ENCODE assay signal across 19 cellular contexts in the genomic region with DNA sequence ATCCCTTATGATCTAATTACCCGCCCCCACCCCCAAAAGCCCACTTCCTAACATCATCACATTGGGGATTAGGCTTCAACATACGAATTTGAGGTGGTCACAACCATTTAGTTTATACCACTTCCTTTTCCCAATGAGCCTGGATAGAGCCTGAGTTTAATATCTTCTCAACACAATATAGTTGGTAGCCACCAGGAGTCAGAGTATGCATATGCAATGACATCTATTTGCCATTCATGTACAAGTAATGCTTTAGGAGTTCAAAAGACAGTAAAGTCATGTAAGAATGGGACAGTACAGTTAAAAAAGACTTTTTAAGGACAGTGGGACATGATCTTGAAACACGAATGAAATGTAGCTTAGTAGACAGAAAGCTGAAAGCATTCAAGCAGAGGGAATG.
A peak's percentile ranks its signal among the peaks of the same experiment; 100 is the strongest.
DNase-seq lines count a peak whose midpoint lies in the region; ATAC-seq, FAIRE-seq and TF ChIP-seq lines count a peak whose summit lies in the region.
"Had no signal": no experiment of that assay in that cellular context is flagged by ENCODE, and none has a peak within 500 bp of the region (broad histone marks: within the 10 kb centered on the region; RNA-seq: fewer than 3 reads in every experiment).

No MANE protein-coding gene starts in this region.

- no TSS peak for BruUV-seq in PC-3 (replicated peaks; lab: Mats Ljungman, UMichigan)

- no peaks in the 10 kb centered on the region for H3K9me3 Mint-ChIP-seq in activated naive CD4-positive, alpha-beta T cell treated with anti-CD3 and anti-CD28 coated beads, Interleukin-2, amount 10 ng/mL, durations not matched to agents 7 days and 5 days

- H3F3A ChIP-seq in PC-3 (ENCODE audit: low read length, unreplicated experiment): no peaks in the 10 kb centered on the region

- H3K4me3 ChIP-seq in PC-3 (ENCODE audit: low read length) (no peak overlapping the region), H1 (ENCODE audit: extremely low read depth in 1 of 4, insufficient read depth in 2 of 4, low read depth in 3 of 4, low read length in 4 of 4) (no peak overlapping the region), skeletal muscle cell (ENCODE audit: low read depth, low read length) (no peak overlapping the region), gastrocnemius medialis (no peak overlapping the region)

- H3K14ac ChIP-seq in H1 (ENCODE audit: insufficient read length): no peak overlapping the region

- H4K8ac ChIP-seq in H1 (ENCODE audit: extremely low read depth, insufficient read depth, low read length): no peak overlapping the region

- peak; percentile 62 for TF ChIP-seq CTCF in PC-3 (conservative IDR thresholded peaks at IDR 0.05; ENCODE audit: low read depth, low read length)
- no peak for TF ChIP-seq CTCF in H1 (IDR thresholded peaks at IDR 0.05; ENCODE audit: control extremely low read depth in 1 of 3, insufficient read depth in 1 of 3, low read depth in 1 of 3, low read length in 3 of 3)
- TF ChIP-seq CTCF in gastrocnemius medialis (IDR thresholded peaks at IDR 0.05 in 4 of 5, conservative IDR thresholded peaks at IDR 0.05 in 1 of 5): no peak

- DNase-seq in NCI-H82 (lab: John Stamatoyannopoulos, UW) (peak; percentile 8), NCI-H82 treated with DMSO at 0.1 percent for 48 hours (lab: John Stamatoyannopoulos, UW; ENCODE audit: unreplicated experiment) (no peak), PC-3 (peak; percentile 44), H1 (ENCODE audit: low read depth in 1 of 2, low spot score in 2 of 2) (no peak), skeletal muscle cell (ENCODE audit: low read depth) (peak; percentile 6), gastrocnemius medialis (no peak)
- DNase-seq in stimulated activated CD4-positive, alpha-beta T cell treated with anti-CD3 and anti-CD28 coated beads, Interleukin-2, amount 100 ng/mL, for 48 hours: no peak
- DNase-seq in activated naive CD4-positive, alpha-beta T cell treated with anti-CD3 and anti-CD28 coated beads, Interleukin-2, amount 10 ng/mL, durations not matched to agents 7 days and 5 days: no peak
- DNase-seq: activated CD4-positive, alpha-beta T cell treated with anti-CD3 and anti-CD28 coated beads, Interleukin-2, amount 50 U/mL, for 4 hours; activated naive CD8-positive, alpha-beta T cell treated with anti-CD3 and anti-CD28 coated beads for 36 hours; activated T-cell treated with anti-CD3 and anti-CD28 coated beads, Interleukin-2, amount 50 U/mL, for 24 hours; COR-L47; GDM1; hippocampal formation; left colon had no signal

- H2AK5ac ChIP-seq in H1 (ENCODE audit: low read depth, low read length): no peak overlapping the region

- H3K9me3 ChIP-seq in PC-3 (ENCODE audit: low read length) (peaks cover 4% of the 10 kb centered on the region; the same call in 1 of the 2 replicates), H1 (ENCODE audit: insufficient read depth in 2 of 2, low read depth in 1 of 2, low read length in 1 of 2) (no peaks in the 10 kb centered on the region), gastrocnemius medialis (no peaks in the 10 kb centered on the region)

- H3K79me1 ChIP-seq in H1 (ENCODE audit: low read depth, low read length): no peaks in the 10 kb centered on the region

- no peak overlapping the region for H3K4me3 Mint-ChIP-seq in activated naive CD4-positive, alpha-beta T cell treated with anti-CD3 and anti-CD28 coated beads, Interleukin-2, amount 10 ng/mL, durations not matched to agents 7 days and 5 days
- H3K4me3 Mint-ChIP-seq: activated naive CD8-positive, alpha-beta T cell treated with anti-CD3 and anti-CD28 coated beads for 36 hours; activated T-cell treated with anti-CD3 and anti-CD28 coated beads, Interleukin-2, amount 50 U/mL, for 24 hours; IgD-negative memory B cell; stimulated activated effector memory CD8-positive, alpha-beta T cell treated with anti-CD3 and anti-CD28 coated beads, Interleukin-12 subunit alpha, Interleukin-12 subunit beta, amount 100 ng/mL, for 72 hours; type B pancreatic cell had no signal

- H3K27ac Mint-ChIP-seq in activated naive CD4-positive, alpha-beta T cell treated with anti-CD3 and anti-CD28 coated beads, Interleukin-2, amount 10 ng/mL, durations not matched to agents 7 days and 5 days: no peak overlapping the region
- H3K27ac Mint-ChIP-seq: activated naive CD8-positive, alpha-beta T cell treated with anti-CD3 and anti-CD28 coated beads for 36 hours; activated T-cell treated with anti-CD3 and anti-CD28 coated beads, Interleukin-2, amount 50 U/mL, for 24 hours; IgD-negative memory B cell; stimulated activated effector memory CD8-positive, alpha-beta T cell treated with anti-CD3 and anti-CD28 coated beads, Interleukin-12 subunit alpha, Interleukin-12 subunit beta, amount 100 ng/mL, for 72 hours; type B pancreatic cell had no signal

- no peaks in the 10 kb centered on the region for H3K23me2 ChIP-seq in H1 (ENCODE audit: low read depth, low read length)

- no peak overlapping the region for H2BK15ac ChIP-seq in H1 (ENCODE audit: low read length)

- H2BK20ac ChIP-seq in H1 (ENCODE audit: low read length): no peak overlapping the region

- no peak overlapping the region for H3K4me2 ChIP-seq in PC-3 (ENCODE audit: low read length)
- H3K4me2 ChIP-seq in H1 (ENCODE audit: insufficient read depth in 1 of 2, low read depth in 2 of 2, low read length in 2 of 2): no peak overlapping the region

- no peaks in the 10 kb centered on the region for H4K20me1 ChIP-seq in PC-3 (ENCODE audit: low read length)
- H4K20me1 ChIP-seq in H1 (replicated peaks in 1 of 2; ENCODE audit: control insufficient read depth in 1 of 2, insufficient read depth in 2 of 2, low read length in 2 of 2): no peaks in the 10 kb centered on the region

- no peaks in the 10 kb centered on the region for H3K27me3 ChIP-seq in PC-3 (ENCODE audit: low read length)
- peaks cover 0 to 2% (median 0%) of the 10 kb centered on the region in 4 experiments; a peak in 1 of 7 replicates for H3K27me3 ChIP-seq in H1 (replicated peaks in 1 of 4; ENCODE audit: control insufficient read depth in 3 of 4, extremely low read depth in 1 of 4, insufficient read depth in 3 of 4, low read length in 3 of 4)
- H3K27me3 ChIP-seq in gastrocnemius medialis: no peaks in the 10 kb centered on the region

- H2BK12ac ChIP-seq in H1 (ENCODE audit: low read depth, low read length): no peak overlapping the region

- no peak overlapping the region for H3K23ac ChIP-seq in H1 (ENCODE audit: insufficient read length)

- WGBS in H1 (ENCODE audit: extremely low coverage in 1 of 2, insufficient coverage in 1 of 2, insufficient read length in 1 of 2, insufficient replicate concordance in 2 of 2, low coverage in 1 of 2, low lambda C conversion rate in 2 of 2, missing lambda C conversion rate in 1 of 2), 2 experiments: 86% methylated on average over 3 of the region's 3 CpGs; no CpG with 5 or more reads in 1 of the 2 experiments

- no peak for TF ChIP-seq POLR2A in H1 (IDR thresholded peaks at IDR 0.05; ENCODE audit: control extremely low read depth in 1 of 2, low read depth in 2 of 2, low read length in 2 of 2)
- no peak for TF ChIP-seq POLR2A in gastrocnemius medialis (IDR thresholded peaks at IDR 0.05)

- no peak overlapping the region for H4K91ac ChIP-seq in H1 (replicated peaks; ENCODE audit: insufficient read length, low read length)

- intact Hi-C loops in PC-3 (cut with micrococcal nuclease) (loop anchor here (1.0 to 5.0 kb wide), 3 partner anchors 109 to 625 kb away; no protein-coding TSS in a partner anchor), gastrocnemius medialis (cut with DNase I; ENCODE audit: low total_unique reads) (no loop called here)

- in situ Hi-C loops in gastrocnemius medialis (cut with MboI; ENCODE audit: low sequenced_read_pairs in 4 of 4): no loop called here

- POLR2A ChIA-PET in PC-3 (lab: Charles Lee; ENCODE audit: unreplicated experiment) (no interaction called here), H1 (lab: Charles Lee; ENCODE audit: partially characterized antibody) (no interaction called here)

- no peaks in the 10 kb centered on the region for H3K9me2 ChIP-seq in PC-3 (replicated peaks; ENCODE audit: low read length)

- no peaks in the 10 kb centered on the region for H3K4me1 Mint-ChIP-seq in activated naive CD4-positive, alpha-beta T cell treated with anti-CD3 and anti-CD28 coated beads, Interleukin-2, amount 10 ng/mL, durations not matched to agents 7 days and 5 days
- H3K4me1 Mint-ChIP-seq: activated naive CD8-positive, alpha-beta T cell treated with anti-CD3 and anti-CD28 coated beads for 36 hours; IgD-negative memory B cell; stimulated activated effector memory CD8-positive, alpha-beta T cell treated with anti-CD3 and anti-CD28 coated beads, Interleukin-12 subunit alpha, Interleukin-12 subunit beta, amount 100 ng/mL, for 72 hours had no signal

- no peak overlapping the region for H3K4ac ChIP-seq in H1 (replicated peaks; ENCODE audit: insufficient read length, low read depth, low read length)

- TF ChIP-seq EP300 in H1 (IDR thresholded peaks at IDR 0.05; ENCODE audit: borderline replicate concordance in 1 of 2, low read depth in 2 of 2, low read length in 2 of 2): no peak

- H3K9ac ChIP-seq in PC-3 (ENCODE audit: low read length) (no peak overlapping the region), H1 (replicated peaks in 1 of 4; ENCODE audit: extremely low read depth in 1 of 4, low read depth in 3 of 4, low read length in 3 of 4) (no peak overlapping the region)

- TF ChIP-seq RAD21 in H1 (IDR thresholded peaks at IDR 0.05 in 1 of 2, conservative IDR thresholded peaks at IDR 0.05 in 1 of 2; ENCODE audit: low read depth in 2 of 2, low read length in 2 of 2): peak; percentile 13 to 19; a peak in 3 of 4 replicates

- no peak overlapping the region for H3K56ac ChIP-seq in H1 (replicated peaks; ENCODE audit: insufficient read length, low read depth, low read length)

- CTCF ChIA-PET in PC-3 (lab: Charles Lee) (no interaction called here), H1 (lab: Charles Lee; ENCODE audit: partially characterized antibody) (no interaction called here)
- CTCF ChIA-PET in activated naive CD4-positive, alpha-beta T cell treated with anti-CD3 and anti-CD28 coated beads, Interleukin-2, amount 10 ng/mL, durations not matched to agents 7 days and 5 days (lab: Charles Lee): no interaction called here

- no peak overlapping the region for H2BK5ac ChIP-seq in H1 (ENCODE audit: low read depth, low read length)

- no peak overlapping the region for H3K18ac ChIP-seq in H1 (ENCODE audit: extremely low read depth, low read length)

- H3K36me3 Mint-ChIP-seq in activated naive CD4-positive, alpha-beta T cell treated with anti-CD3 and anti-CD28 coated beads, Interleukin-2, amount 10 ng/mL, durations not matched to agents 7 days and 5 days: no peaks in the 10 kb centered on the region
- H3K36me3 Mint-ChIP-seq: activated naive CD8-positive, alpha-beta T cell treated with anti-CD3 and anti-CD28 coated beads for 36 hours; IgD-negative memory B cell; stimulated activated effector memory CD8-positive, alpha-beta T cell treated with anti-CD3 and anti-CD28 coated beads, Interleukin-12 subunit alpha, Interleukin-12 subunit beta, amount 100 ng/mL, for 72 hours; type B pancreatic cell had no signal

- no peaks in the 10 kb centered on the region for H3K36me3 ChIP-seq in PC-3 (ENCODE audit: low read depth, low read length)
- no peaks in the 10 kb centered on the region for H3K36me3 ChIP-seq in H1 (ENCODE audit: control insufficient read depth in 2 of 4, insufficient read depth in 4 of 4, low read length in 3 of 4)
- H3K36me3 ChIP-seq in gastrocnemius medialis: no peaks in the 10 kb centered on the region

- no peak overlapping the region for H2BK120ac ChIP-seq in H1 (replicated peaks; ENCODE audit: low read depth, low read length)

- H3K4me1 ChIP-seq in PC-3 (ENCODE audit: insufficient read depth, low read length): 0 out of 2 replicates have a peak, but pooled peaks cover under 1% of the 10 kb centered on the region
- no peaks in the 10 kb centered on the region for H3K4me1 ChIP-seq in H1 (replicated peaks in 1 of 4; ENCODE audit: control insufficient read depth in 3 of 4, insufficient read depth in 4 of 4, low read length in 3 of 4)
- no peaks in the 10 kb centered on the region for H3K4me1 ChIP-seq in gastrocnemius medialis

- H2AFZ ChIP-seq in PC-3 (ENCODE audit: low read length) (no peak overlapping the region), H1 (ENCODE audit: low read length) (no peak overlapping the region)

- H3K27ac ChIP-seq in PC-3 (ENCODE audit: low read length): no peak overlapping the region
- H3K27ac ChIP-seq in H1 (ENCODE audit: low read depth, low read length): no peak overlapping the region
- no peak overlapping the region for H3K27ac ChIP-seq in gastrocnemius medialis

- ATAC-seq in PC-3 (peak; percentile 70), gastrocnemius medialis (no peak)
- ATAC-seq: left colon; stimulated activated effector memory CD8-positive, alpha-beta T cell treated with anti-CD3 and anti-CD28 coated beads, Interleukin-12 subunit alpha, Interleukin-12 subunit beta, amount 100 ng/mL, for 72 hours had no signal

- no peak overlapping the region for H4K5ac ChIP-seq in H1 (ENCODE audit: insufficient read length, low read depth, low read length)

- H3K79me2 ChIP-seq in PC-3 (ENCODE audit: low read length): no peaks in the 10 kb centered on the region
- H3K79me2 ChIP-seq in H1 (ENCODE audit: control insufficient read depth in 1 of 2, insufficient read depth in 2 of 2, low read length in 2 of 2): no peaks in the 10 kb centered on the region

- no peaks in the 10 kb centered on the region for H3K27me3 Mint-ChIP-seq in activated naive CD4-positive, alpha-beta T cell treated with anti-CD3 and anti-CD28 coated beads, Interleukin-2, amount 10 ng/mL, durations not matched to agents 7 days and 5 days

- FAIRE-seq in H1 (lab: Jason Lieb, UNC): no peak
- FAIRE-seq: A204.1 had no signal

Comparison
In these comparisons a context has a peak if more than half of its experiments do, and no peak if none do; other contexts are left out.
1. DNase-seq: peak in NCI-H82 (single experiment), PC-3 (single experiment) and skeletal muscle cell (single experiment); none in NCI-H82 treated with DMSO at 0.1 percent for 48 hours (single experiment), H1 (0 of 2), stimulated activated CD4-positive, alpha-beta T cell treated with anti-CD3 and anti-CD28 coated beads, Interleukin-2, amount 100 ng/mL, for 48 hours (0 of 2), gastrocnemius medialis (0 of 2) and activated naive CD4-positive, alpha-beta T cell treated with anti-CD3 and anti-CD28 coated beads, Interleukin-2, amount 10 ng/mL, durations not matched to agents 7 days and 5 days (single experiment).